In genomic region chr14:100440207-100440631, GRCh38 we compare ENCODE assay signal across 8 cellular contexts.
DNase-seq lines count a peak whose midpoint lies in the region; ATAC-seq and TF ChIP-seq lines count a peak whose summit lies in the region.

No MANE protein-coding gene starts in this region.

- ATAC-seq in lower lobe of right lung: peak; percentile 90 to 93
- ATAC-seq in HG03521 (IDR thresholded peaks at IDR 0.05; ENCODE audit: unreplicated experiment): no peak

- no peak overlapping the region for H3K4me3 ChIP-seq in MG63
- H3K4me3 ChIP-seq in lower lobe of right lung: no peak overlapping the region

- H3K27me3 ChIP-seq in MG63 (no peaks in the 10 kb centered on the region), lower lobe of right lung (ENCODE audit: low read depth) (no peaks in the 10 kb centered on the region)

- H3K36me3 ChIP-seq in MG63 (no peaks in the 10 kb centered on the region), lower lobe of right lung (no peaks in the 10 kb centered on the region)

- intact Hi-C loops in lower lobe of right lung (cut with DNase I): no loop called here

- H3K9me3 ChIP-seq in MG63: no peaks in the 10 kb centered on the region
- H3K9me3 ChIP-seq in lower lobe of right lung: no peaks in the 10 kb centered on the region

- H3K4me1 ChIP-seq in lower lobe of right lung: peaks cover 54% of the 10 kb centered on the region

- H3K27ac ChIP-seq in lower lobe of right lung: peak overlapping the region; percentile 71

- DNase-seq in DMS79 treated with DMSO at 0.1 percent for 48 hours (lab: John Stamatoyannopoulos, UW) (peak; percentile 91), MG63 (peak; percentile 65), SW480 (ENCODE audit: low spot score) (peak; percentile 91), lower lobe of right lung (peak; percentile 84), superior temporal gyrus (ENCODE audit: extremely low spot score) (peak; percentile 80), RKO (ENCODE audit: low spot score) (no peak)
- peak; percentile 9 for DNase-seq in effector CD4-positive, alpha-beta T cell

- peak; percentile 73 for TF ChIP-seq CTCF in lower lobe of right lung (IDR thresholded peaks at IDR 0.05)
